ENCODE assay signal across 8 cellular contexts in genomic region chr18:48605408-48605845, GRCh38.
DNase-seq lines count a peak whose midpoint lies in the region; ATAC-seq, FAIRE-seq and TF ChIP-seq lines count a peak whose summit lies in the region.

No MANE protein-coding gene starts in this region.

- H3K36me3 ChIP-seq in BJ (ENCODE audit: control insufficient read depth, insufficient read depth, low read length) (peaks cover under 1% of the 10 kb centered on the region), bronchial epithelial cell (ENCODE audit: control insufficient read depth, insufficient read depth, low read length) (peaks cover 3% of the 10 kb centered on the region)

- no peak overlapping the region for H3K4me3 Mint-ChIP-seq in type B pancreatic cell

- no peaks in the 10 kb centered on the region for H3K9me3 Mint-ChIP-seq in type B pancreatic cell

- ATAC-seq in GM19452 (IDR thresholded peaks at IDR 0.05; ENCODE audit: unreplicated experiment) (peak; percentile 74), GM21723 (IDR thresholded peaks at IDR 0.05; ENCODE audit: unreplicated experiment) (no peak), HG03135 (IDR thresholded peaks at IDR 0.05; ENCODE audit: unreplicated experiment) (no peak)

- POLR2A ChIA-PET in BJ (lab: Charles Lee): no interaction called here

- DNase-seq in BJ (ENCODE audit: low read depth): no peak
- DNase-seq in NCI-H1417 (lab: John Stamatoyannopoulos, UW): peak in 2 of 3 experiments; percentile 80 to 96
- no peak for DNase-seq in bronchial epithelial cell (ENCODE audit: low read depth)
- DNase-seq in type B pancreatic cell (ENCODE audit: extremely low spot score, unreplicated experiment): no peak
- DNase-seq in AG20443 (ENCODE audit: low spot score): no peak

- FAIRE-seq in bronchial epithelial cell (lab: Jason Lieb, UNC): no peak

- peaks cover 27% of the 10 kb centered on the region for H3K4me1 Mint-ChIP-seq in type B pancreatic cell (ENCODE audit: unreplicated experiment)

- H3K27me3 ChIP-seq in BJ (ENCODE audit: control insufficient read depth, insufficient read depth, low read length) (no peaks in the 10 kb centered on the region), bronchial epithelial cell (ENCODE audit: control insufficient read depth, insufficient read depth, low read length) (no peaks in the 10 kb centered on the region)

- TF ChIP-seq CTCF in BJ (IDR thresholded peaks at IDR 0.05; ENCODE audit: insufficient read depth, low read depth, low read length) (peak; percentile 31; the same call in 1 of the 2 replicates), bronchial epithelial cell (IDR thresholded peaks at IDR 0.05; ENCODE audit: insufficient read depth, low read length, severe bottlenecking) (peak; percentile 30), type B pancreatic cell (conservative IDR thresholded peaks at IDR 0.05) (peak; percentile 40)

- H3K4me3 ChIP-seq in BJ (ENCODE audit: low read depth, low read length): no peak overlapping the region
- no peak overlapping the region for H3K4me3 ChIP-seq in bronchial epithelial cell (ENCODE audit: low read depth, low read length)

- H3K36me3 Mint-ChIP-seq in type B pancreatic cell: no peaks in the 10 kb centered on the region

- H3K27ac Mint-ChIP-seq in type B pancreatic cell: no peak overlapping the region

- no peaks in the 10 kb centered on the region for H3K27me3 Mint-ChIP-seq in type B pancreatic cell

- CTCF ChIA-PET in BJ (lab: Yijun Ruan, JAX): interaction anchor here (0.8 to 1.2 kb wide), 6 partner anchors 14 to 130 kb away, joined by 3 to 4 read pairs (median 3); no protein-coding TSS in a partner anchor

Comparison
In these comparisons a context has a peak if more than half of its experiments do, and no peak if none do; other contexts are left out.
1. DNase-seq: peak in NCI-H1417 (2 of 3); none in BJ (single experiment), bronchial epithelial cell (single experiment), type B pancreatic cell (single experiment) and AG20443 (single experiment).
2. Peak in every context shown above with its lines, with median percentiles within 50 percentile points of each other: CTCF ChIP-seq.